3 cellular contexts compared by ENCODE assay signal in genomic region chr3:29581311-29581710, GRCh38.
TF ChIP-seq lines count a peak whose summit lies in the region.

No MANE protein-coding gene starts in this region.

TF ChIP-seq in SK-N-SH treated with all-trans-retinoic acid at 6 μM for 48 hours, 23 proteins besides CTCF, POLR2A, EP300 and RAD21 (continued from another document):
- no peak for TF ChIP-seq TSHZ2 (CRISPR knock-in tag; IDR thresholded peaks at IDR 0.05)
- no peak for TF ChIP-seq CSDC2 (CRISPR knock-in tag; IDR thresholded peaks at IDR 0.05)
- TF ChIP-seq BACH2 (CRISPR knock-in tag; IDR thresholded peaks at IDR 0.05; ENCODE audit: borderline replicate concordance), result no peak
- TF ChIP-seq ISL1 (CRISPR knock-in tag; IDR thresholded peaks at IDR 0.05), result no peak
- TF ChIP-seq CREB5 (CRISPR knock-in tag; IDR thresholded peaks at IDR 0.05; ENCODE audit: low read depth), result no peak
- TF ChIP-seq SNAI2 (CRISPR knock-in tag; IDR thresholded peaks at IDR 0.05), result no peak
- TF ChIP-seq ARNTL (CRISPR knock-in tag; IDR thresholded peaks at IDR 0.05; ENCODE audit: borderline replicate concordance, low read depth), result no peak
- TF ChIP-seq ZNF70 (CRISPR knock-in tag; IDR thresholded peaks at IDR 0.05), result no peak
- no peak for TF ChIP-seq OSR1 (CRISPR knock-in tag; IDR thresholded peaks at IDR 0.05)
- TF ChIP-seq ESRRG (CRISPR knock-in tag; IDR thresholded peaks at IDR 0.05), result no peak
- no peak for TF ChIP-seq ZFP3 (CRISPR knock-in tag; IDR thresholded peaks at IDR 0.05)
- TF ChIP-seq PATZ1 (CRISPR knock-in tag; IDR thresholded peaks at IDR 0.05; ENCODE audit: borderline replicate concordance), result no peak

TF ChIP-seq in SK-N-SH, 30 proteins besides CTCF, POLR2A, EP300 and RAD21 (continued from another document):
- TF ChIP-seq ZBTB33 (IDR thresholded peaks at IDR 0.05; ENCODE audit: borderline replicate concordance, low read depth) (no peak), RFX5 (IDR thresholded peaks at IDR 0.05; ENCODE audit: low read length) (no peak), SMC3 (IDR thresholded peaks at IDR 0.05; ENCODE audit: low read depth, low read length) (no peak), MEF2A (IDR thresholded peaks at IDR 0.05; ENCODE audit: borderline replicate concordance, low read depth) (no peak), YY1 (IDR thresholded peaks at IDR 0.05; ENCODE audit: low read depth) (no peak), GATA2 (CRISPR knock-in tag; IDR thresholded peaks at IDR 0.05) (no peak)

TF ChIP-seq in HepG2, 621 proteins besides CTCF, POLR2A, EP300 and RAD21 (continued from another document):
- TF ChIP-seq ZSCAN9 (CRISPR knock-in tag; IDR thresholded peaks at IDR 0.05; ENCODE audit: borderline replicate concordance) (no peak), ZNF720 (CRISPR knock-in tag; IDR thresholded peaks at IDR 0.05) (no peak), ZBTB26 (CRISPR knock-in tag; IDR thresholded peaks at IDR 0.05; ENCODE audit: borderline replicate concordance) (no peak), SOX6 (IDR thresholded peaks at IDR 0.05) (no peak), SOX6 (CRISPR knock-in tag; IDR thresholded peaks at IDR 0.05) (no peak), BCL3 (CRISPR knock-in tag; IDR thresholded peaks at IDR 0.05) (no peak), IRF9 (CRISPR knock-in tag; IDR thresholded peaks at IDR 0.05; ENCODE audit: borderline replicate concordance) (no peak), ZNF550 (CRISPR knock-in tag; IDR thresholded peaks at IDR 0.05; ENCODE audit: borderline replicate concordance) (no peak), ZFY (CRISPR knock-in tag; IDR thresholded peaks at IDR 0.05) (no peak), ZNF567 (CRISPR knock-in tag; IDR thresholded peaks at IDR 0.05; ENCODE audit: borderline replicate concordance) (no peak), STAT5B (CRISPR knock-in tag; IDR thresholded peaks at IDR 0.05) (no peak)
